20 cellular contexts compared by ENCODE assay signal in genomic region chr7:117001283-117001682, GRCh38.
"Had no signal": no experiment of that assay in that cellular context is flagged by ENCODE, and none has a peak within 500 bp of the region (broad histone marks: within the 10 kb centered on the region; RNA-seq: fewer than 3 reads in every experiment).

No MANE protein-coding gene starts in this region.

- DNase-seq: activated CD4-positive, alpha-beta memory T cell treated with anti-CD3 and anti-CD28 coated beads, Interleukin-2, amount 10 ng/mL, durations not matched to agents 7 days and 5 days; activated CD4-positive, alpha-beta T cell treated with anti-CD3 and anti-CD28 coated beads for 1 hour; activated CD4-positive, alpha-beta T cell treated with anti-CD3 and anti-CD28 coated beads, Interleukin-2, amount 10 ng/mL, durations not matched to agents 7 days and 5 days; activated CD8-positive, alpha-beta memory T cell treated with anti-CD3 and anti-CD28 coated beads, Interleukin-2, amount 50 U/mL, for 48 hours; activated gamma-delta T cell treated with Interleukin-2 at 50 U/mL for 16 hours; activated naive CD4-positive, alpha-beta T cell treated with anti-CD3 and anti-CD28 coated beads, Interleukin-2, amount 50 U/mL, for 16 hours; activated T-cell treated with anti-CD3 and anti-CD28 coated beads, Interleukin-2, amount 50 U/mL, for 24 hours; amniotic stem cell; brain microvascular endothelial cell; foreskin fibroblast; head of caudate nucleus; hippocampal formation; left cardiac atrium; naive thymus-derived CD8-positive, alpha-beta T cell; ovary; right lobe of liver; stimulated activated CD4-positive, alpha-beta T cell treated with anti-CD3 and anti-CD28 coated beads, Interleukin-2, amount 100 ng/mL, for 48 hours; stimulated activated naive CD4-positive, alpha-beta T cell treated with Interleukin-2 at 50 U/mL for 16 hours; T-helper 2 cell; transverse colon had no signal

- H3K9me3 ChIP-seq: ovary, right lobe of liver, transverse colon had no signal

- H3K27ac ChIP-seq: brain microvascular endothelial cell, ovary, right lobe of liver, transverse colon had no signal

- H3K4me3 ChIP-seq: ovary, right lobe of liver, transverse colon had no signal

- H3K36me3 ChIP-seq: brain microvascular endothelial cell, ovary, right lobe of liver, transverse colon had no signal

- H3K27me3 ChIP-seq: brain microvascular endothelial cell, ovary, right lobe of liver, transverse colon had no signal

- H3K4me1 ChIP-seq: right lobe of liver, transverse colon had no signal
